Comparison of ENCODE assay signal across 23 cellular contexts in the genomic region with DNA sequence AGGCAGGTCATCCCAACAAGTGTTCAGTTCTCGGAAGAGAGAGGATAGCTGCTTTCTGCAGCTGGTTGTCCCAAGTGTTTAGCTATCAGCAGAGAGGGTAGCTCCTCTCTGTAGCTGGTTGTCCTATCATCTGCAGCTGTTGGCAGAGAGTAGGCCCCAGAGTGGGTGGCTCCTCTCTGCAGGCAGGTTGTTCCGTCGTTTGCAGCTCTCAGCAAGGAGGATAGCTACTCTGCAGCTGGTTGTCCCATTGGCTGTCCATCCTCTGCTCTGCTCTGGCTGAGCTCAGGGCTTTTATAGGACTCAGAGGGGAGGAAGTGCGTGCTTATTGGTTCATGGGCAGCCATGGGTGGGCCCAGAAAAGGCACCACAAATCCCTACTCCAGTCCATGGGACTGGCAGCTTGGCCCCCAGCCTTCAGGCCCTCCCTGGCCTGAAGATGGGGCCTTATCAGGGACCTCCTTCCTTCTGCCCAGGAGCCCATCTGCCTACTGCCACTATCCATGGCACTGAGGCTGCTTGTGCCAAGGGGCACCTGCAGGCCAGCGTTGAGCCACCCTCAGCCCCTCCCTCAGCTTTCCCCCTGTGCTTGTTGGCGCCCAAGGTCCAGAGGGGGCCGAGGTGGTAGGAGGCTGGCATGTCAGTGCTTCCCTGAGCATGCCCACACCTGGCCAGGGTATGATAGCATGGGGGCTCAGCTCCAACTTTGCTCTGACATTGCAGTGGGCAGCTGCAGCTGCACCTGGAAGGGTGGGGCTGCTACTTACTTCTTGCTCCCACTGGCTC. TPM values are rescaled to one million over a fixed set of nuclear protein-coding genes. Genes with fewer than 3 reads are reported as not detected.
A peak's percentile ranks its signal among the peaks of the same experiment; 100 is the strongest.
DNase-seq lines count a peak whose midpoint lies in the region; ATAC-seq, FAIRE-seq and TF ChIP-seq lines count a peak whose summit lies in the region.
"Had no signal": no experiment of that assay in that cellular context is flagged by ENCODE, and none has a peak within 500 bp of the region (broad histone marks: within the 10 kb centered on the region; RNA-seq: fewer than 3 reads in every experiment).

No MANE protein-coding gene starts in this region.

- 49% methylated on average over 4 of the region's 7 CpGs for WGBS in HepG2 (ENCODE audit: low lambda C conversion rate)
- no CpG with 5 or more reads among the region's 7 CpGs for WGBS in neuronal stem cell (ENCODE audit: extremely low coverage in 2 of 2, insufficient read length in 2 of 2, insufficient replicate concordance in 1 of 2), 2 donors

- no peaks in the 10 kb centered on the region for H3K79me2 ChIP-seq in HepG2 (ENCODE audit: insufficient read depth, low read length)

- H3K18ac ChIP-seq in neuronal stem cell (ENCODE audit: low read length), result peak overlapping the region; percentile 85

- TF ChIP-seq EP300 in HepG2 (IDR thresholded peaks at IDR 0.05; ENCODE audit: low read depth in 2 of 2, low read length in 2 of 2) (no peak), HepG2 (CRISPR knock-in tag; IDR thresholded peaks at IDR 0.05; ENCODE audit: borderline replicate concordance) (no peak)

- H3K79me1 ChIP-seq in neuronal stem cell (ENCODE audit: low read depth, low read length), result peaks cover 3% of the 10 kb centered on the region

- H3K4me3 ChIP-seq in HepG2 (replicated peaks in 1 of 3; ENCODE audit: insufficient read depth in 1 of 3, low read depth in 2 of 3, low read length in 3 of 3) (no peak overlapping the region), neuronal stem cell (ENCODE audit: low read length in 2 of 2) (peak overlapping the region in 1 of 2 donors; percentile 60), upper lobe of right lung (no peak overlapping the region)
- H3K4me3 ChIP-seq: HAP-1 had no signal

- no peak overlapping the region for H3K23ac ChIP-seq in neuronal stem cell (ENCODE audit: low read depth, low read length, poor library complexity)

- H3K27me3 Mint-ChIP-seq in chondrocyte (ENCODE audit: low read depth), result peaks cover 21% of the 10 kb centered on the region
- H3K27me3 Mint-ChIP-seq: CD4-positive, alpha-beta memory T cell had no signal

- H2AK5ac ChIP-seq in neuronal stem cell (ENCODE audit: low read depth, low read length), result no peak overlapping the region

- H3K4me2 ChIP-seq in HepG2 (ENCODE audit: low read depth, low read length), result no peak overlapping the region
- H3K4me2 ChIP-seq in neuronal stem cell (ENCODE audit: insufficient read depth, low read length, poor library complexity, severe bottlenecking), result no peak overlapping the region

- H3K36me3 ChIP-seq in HepG2 (replicated peaks in 1 of 2; ENCODE audit: control insufficient read depth in 1 of 2, insufficient read depth in 2 of 2, low read length in 2 of 2) (no peaks in the 10 kb centered on the region), neuronal stem cell (replicated peaks in 1 of 2; ENCODE audit: control insufficient read depth in 2 of 2, insufficient read depth in 2 of 2, low read length in 2 of 2) (no peaks in the 10 kb centered on the region), upper lobe of right lung (no peaks in the 10 kb centered on the region)
- H3K36me3 ChIP-seq: HAP-1 had no signal

- CTCF ChIA-PET in HepG2 (lab: Yijun Ruan, JAX; ENCODE audit: low intra/inter-chr PET ratio, low total read pairs), result no interaction called here

- H3K9me3 ChIP-seq in HepG2 (ENCODE audit: low read length) (no peaks in the 10 kb centered on the region), neuronal stem cell (replicated peaks in 1 of 2; ENCODE audit: control insufficient read depth in 2 of 2, insufficient read depth in 1 of 2, low read depth in 1 of 2, low read length in 2 of 2) (peaks cover 0 to 2% of the 10 kb centered on the region in 2 donors), upper lobe of right lung (no peaks in the 10 kb centered on the region)
- H3K9me3 ChIP-seq: HAP-1 had no signal

- no peak overlapping the region for H3K4ac ChIP-seq in neuronal stem cell (ENCODE audit: low read length)

- H2BK12ac ChIP-seq in neuronal stem cell (ENCODE audit: low read length), result no peak overlapping the region

- no peak for TF ChIP-seq POLR2A in HepG2 (IDR thresholded peaks at IDR 0.05; ENCODE audit: insufficient read depth in 1 of 2, low read depth in 2 of 2, low read length in 2 of 2)

- no peak overlapping the region for H3K27ac Mint-ChIP-seq in chondrocyte (ENCODE audit: unreplicated experiment)
- H3K27ac Mint-ChIP-seq: CD4-positive, alpha-beta memory T cell; HFFc6 had no signal

- H3K4me1 ChIP-seq in HepG2 (ENCODE audit: insufficient read depth, low read length) (peaks cover 10% of the 10 kb centered on the region), neuronal stem cell (ENCODE audit: control insufficient read depth in 2 of 2, insufficient read depth in 1 of 2, low read depth in 1 of 2, low read length in 2 of 2) (no peaks in the 10 kb centered on the region), upper lobe of right lung (no peaks in the 10 kb centered on the region)
- H3K4me1 ChIP-seq: HAP-1 had no signal

- H2BK120ac ChIP-seq in neuronal stem cell (ENCODE audit: low read depth, low read length), result no peak overlapping the region

- H4K20me1 ChIP-seq in HepG2 (ENCODE audit: insufficient read depth, low read length), result no peaks in the 10 kb centered on the region

- H3K27ac ChIP-seq in HepG2 (ENCODE audit: extremely low read length, insufficient read depth, low read length) (no peak overlapping the region), neuronal stem cell (replicated peaks; ENCODE audit: low read length) (no peak overlapping the region), upper lobe of right lung (no peak overlapping the region)

- H3K9ac ChIP-seq in HepG2 (ENCODE audit: insufficient read depth, low read depth, low read length) (no peak overlapping the region), neuronal stem cell (ENCODE audit: low read depth, low read length, poor library complexity) (no peak overlapping the region)

- peak; percentile 62 for ATAC-seq in HepG2
- peak; percentile 38 for ATAC-seq in upper lobe of right lung
- ATAC-seq in sciatic nerve, result no peak

- H3K4me1 Mint-ChIP-seq in chondrocyte (ENCODE audit: low read depth), result no peaks in the 10 kb centered on the region
- H3K4me1 Mint-ChIP-seq: CD4-positive, alpha-beta memory T cell had no signal

- no peak overlapping the region for H2AFZ ChIP-seq in HepG2 (ENCODE audit: low read length)
- no peak overlapping the region for H2AFZ ChIP-seq in neuronal stem cell (ENCODE audit: low read length)

- in situ Hi-C loops in HepG2 (cut with HindIII; ENCODE audit: extremely low pct_ligation_motif_present, low pct_unique_long_range_greater_than_20kb), result loop anchor here (10.0 to 25.0 kb wide), 2 partner anchors 375 to 497 kb away; a partner anchor contains a TSS

- intact Hi-C loops in HepG2 (cut with micrococcal nuclease; ENCODE audit: unreplicated experiment), result no loop called here
- intact Hi-C loops in upper lobe of right lung (cut with DNase I), result no loop called here
- intact Hi-C loops in sciatic nerve (cut with DNase I), result no loop called here

- no peak overlapping the region for H2BK5ac ChIP-seq in neuronal stem cell (ENCODE audit: low read length)

- H3K4me3 Mint-ChIP-seq in chondrocyte (ENCODE audit: unreplicated experiment), result no peak overlapping the region
- H3K4me3 Mint-ChIP-seq: CD4-positive, alpha-beta memory T cell; HFFc6 had no signal

- peak; percentile 77 for DNase-seq in chondrocyte (ENCODE audit: low spot score)
- DNase-seq in HepG2 (ENCODE audit: low spot score), result no peak
- no peak for DNase-seq in neuronal stem cell (ENCODE audit: low spot score)
- no peak for DNase-seq in upper lobe of right lung
- DNase-seq in inferior parietal cortex (ENCODE audit: extremely low spot score), result no peak
- no peak for DNase-seq in sciatic nerve (ENCODE audit: low spot score)
- DNase-seq: C1 segment of cervical spinal cord; Calu3; CD4-positive, alpha-beta memory T cell; COR-L47; DMS53; DMS79 treated with DMSO at 0.1 percent for 48 hours; GF-D8; GOT3; HFFc6 had no signal

- H4K8ac ChIP-seq in neuronal stem cell (ENCODE audit: low read depth, low read length), result no peak overlapping the region

- H4K91ac ChIP-seq in neuronal stem cell (ENCODE audit: low read depth, low read length, poor library complexity), result no peak overlapping the region

- no peaks in the 10 kb centered on the region for H3K27me3 ChIP-seq in HepG2 (ENCODE audit: control insufficient read depth in 1 of 2, insufficient read depth in 2 of 2, low read length in 2 of 2)
- H3K27me3 ChIP-seq in neuronal stem cell (ENCODE audit: control insufficient read depth in 3 of 3, insufficient read depth in 3 of 3, low read depth in 1 of 3, low read length in 3 of 3), result no peaks in the 10 kb centered on the region
- no peaks in the 10 kb centered on the region for H3K27me3 ChIP-seq in upper lobe of right lung

- no TSS peak for BruUV-seq in HepG2 (replicated peaks; lab: Mats Ljungman, UMichigan)

- POLR2A ChIA-PET in HepG2 (lab: Yijun Ruan, JAX), result interaction anchor here (0.9 to 1.2 kb wide), 6 partner anchors 40 to 163 kb away, joined by 3 to 9 read pairs (median 4); no protein-coding TSS in a partner anchor

- no peak for TF ChIP-seq RAD21 in HepG2 (CRISPR knock-in tag; IDR thresholded peaks at IDR 0.05)

- H3K36me3 Mint-ChIP-seq in chondrocyte (ENCODE audit: low read depth), result no peaks in the 10 kb centered on the region
- H3K36me3 Mint-ChIP-seq: CD4-positive, alpha-beta memory T cell had no signal

- TF ChIP-seq CTCF in chondrocyte (IDR thresholded peaks at IDR 0.05), result no peak
- no peak for TF ChIP-seq CTCF in HepG2 (CRISPR knock-in tag; IDR thresholded peaks at IDR 0.05)
- no peak for TF ChIP-seq CTCF in upper lobe of right lung (IDR thresholded peaks at IDR 0.05)

- FAIRE-seq in HepG2 (lab: Jason Lieb, UNC), result no peak
- FAIRE-seq: GM12891, GM18507, H54 had no signal

- no peak overlapping the region for H2BK15ac ChIP-seq in neuronal stem cell (ENCODE audit: low read length)

- H3K14ac ChIP-seq in neuronal stem cell (ENCODE audit: low read length), result peak overlapping the region; percentile 84

- H3K9me3 Mint-ChIP-seq in chondrocyte (ENCODE audit: low read depth), result no peaks in the 10 kb centered on the region

RNA-seq across cellular contexts. Expression of a gene that starts 38.3 kb away (rescaled TPM):
- total RNA-seq in chondrocyte, result 0.07 to 0.12 TPM (median 0.10 TPM) in 3 replicates
- total RNA-seq in HepG2 (2016; rRNA removed; fragmentation: Illumina TruSeq; extraction: Trizol), result 0.28 and 0.29 TPM in 2 replicates
- total RNA-seq in HepG2 (2016; cell fraction: cytosol; rRNA removed; fragmentation: Illumina TruSeq; extraction: Trizol; ENCODE audit: low read depth), result not detected in 2 replicates
- total RNA-seq in HepG2 (2016; cell fraction: insoluble cytoplasmic fraction; rRNA removed; fragmentation: Illumina TruSeq; extraction: Trizol), result 0.24 and 0.30 TPM in 2 replicates
- 0.03 and 0.09 TPM in 2 replicates for total RNA-seq in HepG2 (2016; cell fraction: membrane; rRNA removed; fragmentation: Illumina TruSeq; extraction: Trizol)
- 1.7 TPM in 2 replicates for total RNA-seq in HepG2 (2016; cell fraction: nucleus; rRNA removed; fragmentation: Illumina TruSeq; extraction: Trizol)
- polyA plus RNA-seq in HepG2 (2011; rRNA removed), result 0.07 and 0.12 TPM in 2 replicates
- polyA plus RNA-seq in HepG2 (2011; cell fraction: cytosol; rRNA removed), result 0.01 and 0.03 TPM in 2 replicates
- 0.14 and 0.29 TPM in 2 replicates for polyA plus RNA-seq in HepG2 (2011; cell fraction: nucleus; rRNA removed)
- polyA plus RNA-seq in HepG2 (2012), result 0.08 and 0.23 TPM in 2 replicates
- polyA plus RNA-seq in HepG2 (2016; cell fraction: cytosol; fragmentation: Illumina TruSeq; extraction: Trizol; ENCODE audit: low read depth), result not detected in 2 replicates
- 0.23 TPM in 2 replicates for polyA plus RNA-seq in HepG2 (2016; cell fraction: insoluble cytoplasmic fraction; fragmentation: Illumina TruSeq; extraction: Trizol; ENCODE audit: low read depth)
- not detected in 2 replicates for polyA plus RNA-seq in HepG2 (2016; cell fraction: membrane; fragmentation: Illumina TruSeq; extraction: Trizol; ENCODE audit: low read depth)
- polyA plus RNA-seq in HepG2 (2016; cell fraction: nucleus; fragmentation: Illumina TruSeq; extraction: Trizol; ENCODE audit: insufficient read depth, low read depth), result 0.61 and 0.62 TPM in 2 replicates
- 0.22 TPM in 1 of 2 replicates, not detected in the other for polyA minus RNA-seq in HepG2 (2011; rRNA and poly(A)+ RNA removed; ENCODE audit: low replicate concordance)
- polyA minus RNA-seq in HepG2 (2011; cell fraction: cytosol; rRNA and poly(A)+ RNA removed), result 0.20 TPM in 1 of 2 replicates, not detected in the other
- 7.6 and 9.0 TPM in 2 replicates for polyA minus RNA-seq in HepG2 (2011; cell fraction: nucleus; rRNA and poly(A)+ RNA removed)
- polyA plus RNA-seq in neuronal stem cell (2013, experiment 1 of 2), result not detected
- polyA plus RNA-seq in neuronal stem cell (2013, experiment 2 of 2), result not detected
- total RNA-seq in upper lobe of right lung, result not detected
- 0.13 TPM for total RNA-seq in sciatic nerve
- total RNA-seq: A172, A673, Calu3, G401, HFFc6 had no signal
- polyA plus RNA-seq: BJ had no signal
